Comparison of ENCODE assay signal across 8 cellular contexts in genomic region chr9:33623658-33624586, GRCh38.
DNase-seq lines count a peak whose midpoint lies in the region; ATAC-seq and TF ChIP-seq lines count a peak whose summit lies in the region.

No MANE protein-coding gene starts in this region.

- ATAC-seq in HG02970 (IDR thresholded peaks at IDR 0.05; ENCODE audit: low FRiP score, unreplicated experiment) (peak; percentile 66), GM21381 (IDR thresholded peaks at IDR 0.05; ENCODE audit: unreplicated experiment) (no peak)

- DNase-seq in GM12864 (ENCODE audit: low read depth) (peak; percentile 33), NCI-H2196 treated with DMSO at 0.1 percent for 48 hours (lab: John Stamatoyannopoulos, UW; ENCODE audit: unreplicated experiment) (peak; percentile 38), cerebellar cortex (ENCODE audit: low spot score) (peak; percentile 90), left kidney (ENCODE audit: low read depth, low spot score) (peak; percentile 84)
- peak; percentile 67 for DNase-seq in activated CD4-positive, CD25-positive, alpha-beta regulatory T cell treated with anti-CD3 and anti-CD28 coated beads, Interleukin-2, amount 50 U/mL, for 72 hours
- DNase-seq in stimulated activated CD4-positive, alpha-beta T cell treated with anti-CD3 and anti-CD28 coated beads, Interleukin-4, amount 100 ng/mL, for 4 hours = peak; percentile 51 to 59

- no peak overlapping the region for H3K4me3 ChIP-seq in GM12864 (ENCODE audit: low read depth, low read length)

- TF ChIP-seq CTCF in GM12864 (IDR thresholded peaks at IDR 0.05; ENCODE audit: low read depth, low read length, missing control alignments) = peak; percentile 85

Comparison
In these comparisons a context has a peak if more than half of its experiments do, and no peak if none do; other contexts are left out.
1. DNase-seq: peak in every context shown above with its lines; median percentile 90 in cerebellar cortex; 84 in left kidney; 67 in activated CD4-positive, CD25-positive, alpha-beta regulatory T cell treated with anti-CD3 and anti-CD28 coated beads, Interleukin-2, amount 50 U/mL, for 72 hours; 55 in stimulated activated CD4-positive, alpha-beta T cell treated with anti-CD3 and anti-CD28 coated beads, Interleukin-4, amount 100 ng/mL, for 4 hours; 38 in NCI-H2196 treated with DMSO at 0.1 percent for 48 hours; 33 in GM12864.